Comparison of ENCODE assay signal across 26 cellular contexts in genomic region chr16:11174141-11174540, GRCh38.
"Had no signal": no experiment of that assay in that cellular context is flagged by ENCODE, and none has a peak within 500 bp of the region (broad histone marks: within the 10 kb centered on the region; RNA-seq: fewer than 3 reads in every experiment).

No MANE protein-coding gene starts in this region.

- H3K9me3 ChIP-seq: adrenal gland, breast epithelium, esophagus muscularis mucosa, left lung, neutrophil, pancreas, stomach, suprapubic skin, transverse colon, uterus had no signal

- ATAC-seq: activated CD4-positive, CD25-positive, alpha-beta regulatory T cell treated with anti-CD3 and anti-CD28 coated beads, Interleukin-2, amount 50 U/mL, for 24 hours; effector memory CD8-positive, alpha-beta T cell; left lung; naive thymus-derived CD4-positive, alpha-beta T cell; pancreas; right cardiac atrium; T-helper 17 cell had no signal

- H3K4me3 ChIP-seq: adrenal gland, breast epithelium, dorsolateral prefrontal cortex, esophagus muscularis mucosa, hepatocyte, left lung, lung, pancreas, stomach, suprapubic skin, transverse colon, uterus had no signal

- DNase-seq: activated gamma-delta T cell treated with Interleukin-2 at 50 U/mL for 16 hours; adrenal gland; dorsolateral prefrontal cortex; effector memory CD8-positive, alpha-beta T cell; glutamatergic neuron; immature natural killer cell; kidney glomerular epithelial cell; left lung; naive thymus-derived CD4-positive, alpha-beta T cell; pancreas; stimulated activated CD4-positive, alpha-beta T cell treated with anti-CD3 and anti-CD28 coated beads, Interleukin-12 subunit alpha, Interleukin-12 subunit beta, amount 100 ng/mL, for 4 hours; stimulated activated CD4-positive, alpha-beta T cell treated with anti-CD3 and anti-CD28 coated beads, Interleukin-4, amount 100 ng/mL, for 4 hours; stomach; T-helper 17 cell; transverse colon; uterus had no signal

- H3K4me3 Mint-ChIP-seq: activated naive CD4-positive, alpha-beta T cell treated with anti-CD3 and anti-CD28 coated beads, Interleukin-2, amount 50 U/mL, for 24 hours; central memory CD8-positive, alpha-beta T cell; effector memory CD8-positive, alpha-beta T cell; immature natural killer cell; naive thymus-derived CD4-positive, alpha-beta T cell; T-helper 17 cell had no signal

- H3K27me3 Mint-ChIP-seq: activated naive CD4-positive, alpha-beta T cell treated with anti-CD3 and anti-CD28 coated beads, Interleukin-2, amount 50 U/mL, for 24 hours; central memory CD8-positive, alpha-beta T cell; effector memory CD8-positive, alpha-beta T cell; naive thymus-derived CD4-positive, alpha-beta T cell; T-helper 17 cell had no signal

- H3K9me3 Mint-ChIP-seq: activated naive CD4-positive, alpha-beta T cell treated with anti-CD3 and anti-CD28 coated beads, Interleukin-2, amount 50 U/mL, for 24 hours; central memory CD8-positive, alpha-beta T cell; effector memory CD8-positive, alpha-beta T cell; immature natural killer cell; naive thymus-derived CD4-positive, alpha-beta T cell had no signal

- H3K27ac ChIP-seq: adrenal gland, breast epithelium, dorsolateral prefrontal cortex, esophagus muscularis mucosa, hepatocyte, left lung, neutrophil, pancreas, stomach, suprapubic skin, transverse colon, uterus had no signal

- H3K4me1 ChIP-seq: adrenal gland, breast epithelium, left lung, pancreas, stomach, suprapubic skin, transverse colon, uterus had no signal

- H3K36me3 ChIP-seq: adrenal gland, breast epithelium, pancreas, uterus had no signal

- H3K27me3 ChIP-seq: adrenal gland, breast epithelium, dorsolateral prefrontal cortex, esophagus muscularis mucosa, hepatocyte, left lung, neutrophil, pancreas, stomach, suprapubic skin, transverse colon, uterus had no signal

- H3K27ac Mint-ChIP-seq: immature natural killer cell had no signal
